ENCODE assay signal across 16 cellular contexts in genomic region chr5:68817696-68818695, GRCh38.
DNase-seq lines count a peak whose midpoint lies in the region; ATAC-seq, FAIRE-seq and TF ChIP-seq lines count a peak whose summit lies in the region.
"Had no signal": no experiment of that assay in that cellular context is flagged by ENCODE, and none has a peak within 500 bp of the region (broad histone marks: within the 10 kb centered on the region; RNA-seq: fewer than 3 reads in every experiment).

No MANE protein-coding gene starts in this region.

- H3K4me3 ChIP-seq in GM23338 (no peak overlapping the region), K562 (no peak overlapping the region), iPS-20b (ENCODE audit: low read length) (no peak overlapping the region)
- H3K4me3 ChIP-seq in CD8-positive, alpha-beta T cell (ENCODE audit: low read depth, low read length), result no peak overlapping the region
- H3K4me3 ChIP-seq: SJSA1, uterus had no signal

- H3K4me1 ChIP-seq in GM23338 (ENCODE audit: insufficient read depth), result peaks cover 23% of the 10 kb centered on the region
- no peaks in the 10 kb centered on the region for H3K4me1 ChIP-seq in K562 (replicated peaks in 1 of 2; ENCODE audit: control insufficient read depth in 2 of 2, insufficient read depth in 2 of 2, low read length in 2 of 2)
- peaks cover 13% of the 10 kb centered on the region; the same call in 1 of the 2 replicates for H3K4me1 ChIP-seq in iPS-20b (ENCODE audit: insufficient read depth, low read length)
- no peaks in the 10 kb centered on the region for H3K4me1 ChIP-seq in CD8-positive, alpha-beta T cell (ENCODE audit: insufficient read depth, low read length)
- H3K4me1 ChIP-seq: Caco-2, SJSA1, uterus had no signal

- peaks cover 5% of the 10 kb centered on the region; the same call in 1 of the 3 replicates for H3K9me3 Mint-ChIP-seq in GM23338
- no peaks in the 10 kb centered on the region for H3K9me3 Mint-ChIP-seq in CD8-positive, alpha-beta T cell
- H3K9me3 Mint-ChIP-seq: activated CD4-positive, alpha-beta memory T cell treated with anti-CD3 and anti-CD28 coated beads for 36 hours had no signal

- FAIRE-seq in K562 (lab: Jason Lieb, UNC), result peak; percentile 19

- H3K9ac ChIP-seq in K562 (ENCODE audit: insufficient read depth in 1 of 2, low read depth in 2 of 2, low read length in 2 of 2) (no peak overlapping the region), iPS-20b (ENCODE audit: low read depth, low read length) (peak overlapping the region; percentile 21; the same call in 1 of the 2 replicates)

- BruUV-seq in K562 (replicated peaks; lab: Mats Ljungman, UMichigan), result no TSS peak

- peaks cover 4% of the 10 kb centered on the region; the same call in 1 of the 2 replicates for H3F3A ChIP-seq in GM23338 (replicated peaks; ENCODE audit: low read depth)

- H4K20me1 ChIP-seq in GM23338 (replicated peaks; ENCODE audit: insufficient read depth) (no peaks in the 10 kb centered on the region), K562 (replicated peaks; ENCODE audit: control insufficient read depth, insufficient read depth, low read length) (no peaks in the 10 kb centered on the region)

- intact Hi-C loops in K562 (cut with micrococcal nuclease), result no loop called here
- intact Hi-C loops in CD8-positive, alpha-beta T cell (cut with DNase I, micrococcal nuclease), result loop anchor here in 1 of 2 experiments (5.0 kb wide), 1 partner anchor 689 kb away; no protein-coding TSS in a partner anchor

- no peak overlapping the region for H3K4me3 Mint-ChIP-seq in GM23338
- H3K4me3 Mint-ChIP-seq in CD8-positive, alpha-beta T cell, result no peak overlapping the region
- H3K4me3 Mint-ChIP-seq: activated CD4-positive, alpha-beta memory T cell treated with anti-CD3 and anti-CD28 coated beads for 36 hours had no signal

- H3K9me2 ChIP-seq in GM23338 (ENCODE audit: insufficient read depth), result peaks cover 13% of the 10 kb centered on the region; the same call in 1 of the 2 replicates

- CTCF ChIA-PET in K562 (lab: Yijun Ruan, JAX; ENCODE audit: low intra/inter-chr PET ratio), result no interaction called here
- CTCF ChIA-PET in CD8-positive, alpha-beta T cell (lab: Charles Lee), result no interaction called here

- H3K27ac Mint-ChIP-seq in GM23338, result peak overlapping the region; percentile 61
- H3K27ac Mint-ChIP-seq in CD8-positive, alpha-beta T cell, result no peak overlapping the region
- H3K27ac Mint-ChIP-seq: activated CD4-positive, alpha-beta memory T cell treated with anti-CD3 and anti-CD28 coated beads for 36 hours had no signal

- H3K9me3 ChIP-seq in K562 (replicated peaks; ENCODE audit: control insufficient read depth, insufficient read depth, low read depth, low read length) (no peaks in the 10 kb centered on the region), iPS-20b (ENCODE audit: insufficient read depth, low read depth, low read length) (no peaks in the 10 kb centered on the region)
- no peaks in the 10 kb centered on the region for H3K9me3 ChIP-seq in CD8-positive, alpha-beta T cell (ENCODE audit: low read length)
- H3K9me3 ChIP-seq: Caco-2, SJSA1, uterus had no signal

- H3K36me3 Mint-ChIP-seq in GM23338 (ENCODE audit: low read depth), result no peaks in the 10 kb centered on the region
- H3K36me3 Mint-ChIP-seq in CD8-positive, alpha-beta T cell, result no peaks in the 10 kb centered on the region
- H3K36me3 Mint-ChIP-seq: activated CD4-positive, alpha-beta memory T cell treated with anti-CD3 and anti-CD28 coated beads for 36 hours had no signal

- peak; percentile 64 for DNase-seq in GM23338 (ENCODE audit: low spot score)
- no peak for DNase-seq in K562 (ENCODE audit: extremely low read depth in 1 of 4, low spot score in 3 of 4)
- DNase-seq in substantia nigra (lab: John Stamatoyannopoulos, UW), result peak in 46 of 49 donors; percentile 3 to 78 (median 56)
- no peak for DNase-seq in DMS153 treated with DMSO at 0.1 percent for 48 hours (lab: John Stamatoyannopoulos, UW; ENCODE audit: unreplicated experiment)
- DNase-seq in erythroblast (lab: John Stamatoyannopoulos, UW), result no peak
- DNase-seq in CD8-positive, alpha-beta T cell, result no peak
- DNase-seq: activated CD4-positive, alpha-beta memory T cell treated with anti-CD3 and anti-CD28 coated beads for 36 hours; activated effector memory CD4-positive, alpha-beta T cell treated with Interleukin-2 at 50 U/mL for 16 hours; Caco-2; kidney glomerular epithelial cell; NCI-H2171 treated with DMSO at 0.1 percent for 48 hours; stimulated activated CD4-positive, alpha-beta T cell treated with anti-CD3 and anti-CD28 coated beads, Interleukin-4, amount 100 ng/mL, for 1 hour; uterus had no signal

- ATAC-seq in GM23338 (peak; percentile 97), K562 (no peak)
- ATAC-seq in CD8-positive, alpha-beta T cell, result no peak
- ATAC-seq: sciatic nerve had no signal

- no peak for TF ChIP-seq POLR2A in K562 (conservative IDR thresholded peaks at IDR 0.05)
- TF ChIP-seq POLR2A in erythroblast (IDR thresholded peaks at IDR 0.05; ENCODE audit: low read length), result no peak

- H3K4me1 Mint-ChIP-seq in GM23338, result peaks cover 23% of the 10 kb centered on the region
- H3K4me1 Mint-ChIP-seq in CD8-positive, alpha-beta T cell (ENCODE audit: low read depth), result no peaks in the 10 kb centered on the region

- H3K27me3 Mint-ChIP-seq in GM23338 (ENCODE audit: insufficient read depth, low read depth, poor library complexity), result peaks cover 2% of the 10 kb centered on the region
- H3K27me3 Mint-ChIP-seq in CD8-positive, alpha-beta T cell (ENCODE audit: low read depth), result peaks cover 2% of the 10 kb centered on the region
- H3K27me3 Mint-ChIP-seq: activated CD4-positive, alpha-beta memory T cell treated with anti-CD3 and anti-CD28 coated beads for 36 hours had no signal

- no peak for TF ChIP-seq RAD21 in K562 (CRISPR knock-in tag; conservative IDR thresholded peaks at IDR 0.05 in 1 of 2, IDR thresholded peaks at IDR 0.05 in 1 of 2)

- 0 out of 4 replicates have a peak, but pooled peaks of 1 of the 2 experiments have one; percentile 9 for TF ChIP-seq CTCF in GM23338 (conservative IDR thresholded peaks at IDR 0.05; ENCODE audit: low read depth in 2 of 2)
- TF ChIP-seq CTCF in K562 (IDR thresholded peaks at IDR 0.05 in 2 of 3, conservative IDR thresholded peaks at IDR 0.05 in 1 of 3; ENCODE audit: insufficient read depth in 2 of 3, low read depth in 1 of 3, low read length in 3 of 3), result no peak
- TF ChIP-seq CTCF in CD8-positive, alpha-beta T cell (IDR thresholded peaks at IDR 0.05), result no peak

- peak overlapping the region; percentile 39 for H3K4me2 ChIP-seq in GM23338
- H3K4me2 ChIP-seq in K562 (ENCODE audit: insufficient read depth, low read length), result no peak overlapping the region

- POLR2A ChIA-PET in K562 (lab: Yijun Ruan, JAX), result interaction anchor here (0.7 kb wide), 1 partner anchor 180 kb away, joined by 3 read pairs; no protein-coding TSS in a partner anchor
- POLR2A ChIA-PET in CD8-positive, alpha-beta T cell (lab: Charles Lee), result no interaction called here

- in situ Hi-C loops in K562 (cut with MboI), result no loop called here

- H3K27ac ChIP-seq in GM23338 (ENCODE audit: low read depth), result peak overlapping the region; percentile 61
- H3K27ac ChIP-seq in K562 (ENCODE audit: extremely low read depth, low read depth, low read length), result no peak overlapping the region
- no peak overlapping the region for H3K27ac ChIP-seq in iPS-20b (ENCODE audit: low read length)
- H3K27ac ChIP-seq in substantia nigra (ENCODE audit: low read depth, low read length, poor library complexity, severe bottlenecking), result peak overlapping the region; percentile 67
- H3K27ac ChIP-seq in CD8-positive, alpha-beta T cell (ENCODE audit: low read depth, low read length), result no peak overlapping the region
- H3K27ac ChIP-seq: SJSA1, uterus had no signal

- H3K36me3 ChIP-seq in GM23338 (ENCODE audit: insufficient read depth) (no peaks in the 10 kb centered on the region), K562 (ENCODE audit: control insufficient read depth, insufficient read depth, low read length) (no peaks in the 10 kb centered on the region), iPS-20b (ENCODE audit: insufficient read depth, low read depth, low read length) (no peaks in the 10 kb centered on the region)
- H3K36me3 ChIP-seq in CD8-positive, alpha-beta T cell (ENCODE audit: insufficient read depth, low read length), result no peaks in the 10 kb centered on the region
- H3K36me3 ChIP-seq: SJSA1, uterus had no signal

- 0% methylated on average over 13 of the region's 13 CpGs for WGBS in K562 (ENCODE audit: insufficient coverage, low coverage, missing lambda C conversion rate)

- H2AFZ ChIP-seq in GM23338, result peak overlapping the region; percentile 93
- no peak overlapping the region for H2AFZ ChIP-seq in K562 (ENCODE audit: low read depth, low read length)

- no peaks in the 10 kb centered on the region for H3K9me1 ChIP-seq in K562 (ENCODE audit: control insufficient read depth, insufficient read depth, low read length)

- H3K79me2 ChIP-seq in GM23338 (replicated peaks; ENCODE audit: insufficient read depth), result no peaks in the 10 kb centered on the region
- H3K79me2 ChIP-seq in K562 (ENCODE audit: control insufficient read depth, insufficient read depth, low read length), result no peaks in the 10 kb centered on the region

- TF ChIP-seq EP300 in K562 (IDR thresholded peaks at IDR 0.05; ENCODE audit: low read length), result no peak

- H3K27me3 ChIP-seq in GM23338 (ENCODE audit: insufficient read depth) (no peaks in the 10 kb centered on the region), K562 (ENCODE audit: control insufficient read depth in 2 of 2, insufficient read depth in 2 of 2, low read length in 2 of 2) (peaks cover 0 to 2% of the 10 kb centered on the region in 2 experiments; a peak in 2 of 5 replicates), iPS-20b (ENCODE audit: insufficient read depth, low read length) (no peaks in the 10 kb centered on the region)
- no peaks in the 10 kb centered on the region for H3K27me3 ChIP-seq in CD8-positive, alpha-beta T cell (ENCODE audit: insufficient read depth, low read length)
- H3K27me3 ChIP-seq: SJSA1, uterus had no signal

TF ChIP-seq in K562, 482 proteins besides CTCF, POLR2A, EP300 and RAD21:
- TF ChIP-seq ZNF449 (CRISPR knock-in tag; IDR thresholded peaks at IDR 0.05) (no peak), RFX1 (IDR thresholded peaks at IDR 0.05) (peak; percentile 38; the same call in 1 of the 2 replicates)
TF ChIP-seq in K562: peak in this region for 1.

Comparison
In these comparisons a context has a peak if more than half of its experiments do, and no peak if none do; other contexts are left out.
1. DNase-seq: peak in GM23338 (single experiment) and substantia nigra (46 of 49); none in K562 (0 of 4), DMS153 treated with DMSO at 0.1 percent for 48 hours (single experiment), erythroblast (0 of 2) and CD8-positive, alpha-beta T cell (0 of 7).
2. H3K27ac ChIP-seq: peak in GM23338 (single experiment) and substantia nigra (single experiment); none in K562 (single experiment), iPS-20b (single experiment) and CD8-positive, alpha-beta T cell (single experiment).